9 cellular contexts compared by ENCODE assay signal in the genomic region with DNA sequence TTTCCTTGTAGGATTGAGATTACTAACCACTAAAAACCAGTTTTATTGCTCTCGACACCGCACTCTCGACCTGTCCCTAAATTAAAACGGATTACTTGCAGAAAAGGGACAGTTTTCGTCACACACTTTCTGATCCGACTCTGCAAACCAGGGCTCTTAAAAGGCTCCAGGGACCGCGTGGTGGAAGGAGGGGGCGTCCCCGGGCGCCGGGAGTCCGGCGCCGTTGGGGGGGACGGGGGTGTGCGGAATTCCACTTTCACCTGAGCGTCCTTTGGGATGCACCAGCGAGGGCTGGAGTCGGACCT. TPM values are rescaled to one million over a fixed set of nuclear protein-coding genes. Genes with fewer than 3 reads are reported as not detected.
DNase-seq lines count a peak whose midpoint lies in the region; FAIRE-seq and TF ChIP-seq lines count a peak whose summit lies in the region.
"Had no signal": no experiment of that assay in that cellular context is flagged by ENCODE, and none has a peak within 500 bp of the region (broad histone marks: within the 10 kb centered on the region; RNA-seq: fewer than 3 reads in every experiment).

No MANE protein-coding gene starts in this region.

- no peak for TF ChIP-seq POLR2A in lower leg skin (IDR thresholded peaks at IDR 0.05)

- H3K27me3 Mint-ChIP-seq in type B pancreatic cell, result peaks cover 52% of the 10 kb centered on the region

- peak; percentile 45 for DNase-seq in SIG-M5 treated with dmso at 0.1 percent for 504 hours (lab: John Stamatoyannopoulos, UW; ENCODE audit: unreplicated experiment)
- no peak for DNase-seq in SIG-M5 (lab: John Stamatoyannopoulos, UW)
- no peak for DNase-seq in NT2/D1 (ENCODE audit: low read depth, low spot score)
- DNase-seq in bronchial epithelial cell (ENCODE audit: low read depth), result no peak
- DNase-seq in lower leg skin (ENCODE audit: low spot score in 2 of 2), result no peak
- no peak for DNase-seq in type B pancreatic cell (ENCODE audit: extremely low spot score, unreplicated experiment)
- DNase-seq in retina, result no peak
- DNase-seq in KG1 (lab: John Stamatoyannopoulos, UW), result no peak

- H3K4me1 ChIP-seq in NT2/D1 (ENCODE audit: insufficient read depth, insufficient read length), result no peaks in the 10 kb centered on the region

- H3K4me3 ChIP-seq in NT2/D1 (ENCODE audit: insufficient read length, low read depth) (peak overlapping the region; percentile 59), bronchial epithelial cell (ENCODE audit: low read depth, low read length) (peak overlapping the region; percentile 48), lower leg skin (ENCODE audit: low read depth, poor library complexity, severe bottlenecking) (peak overlapping the region; percentile 54)

- H3K4me3 Mint-ChIP-seq in type B pancreatic cell, result peak overlapping the region; percentile 90

- 0 to 2% methylated on average over 20 of the region's 20 CpGs for WGBS in lower leg skin, 2 donors

- H3K27me3 ChIP-seq in NT2/D1 (ENCODE audit: insufficient read depth, insufficient read length), result peaks cover 25% of the 10 kb centered on the region
- H3K27me3 ChIP-seq in bronchial epithelial cell (ENCODE audit: control insufficient read depth, insufficient read depth, low read length), result no peaks in the 10 kb centered on the region

- no peak for TF ChIP-seq CTCF in bronchial epithelial cell (IDR thresholded peaks at IDR 0.05; ENCODE audit: insufficient read depth, low read length, severe bottlenecking)
- no peak for TF ChIP-seq CTCF in lower leg skin (IDR thresholded peaks at IDR 0.05)
- no peak for TF ChIP-seq CTCF in type B pancreatic cell (conservative IDR thresholded peaks at IDR 0.05)

- no peaks in the 10 kb centered on the region for H3K9me3 Mint-ChIP-seq in type B pancreatic cell

- H3K36me3 ChIP-seq in NT2/D1 (ENCODE audit: insufficient read depth, insufficient read length, low read length) (no peaks in the 10 kb centered on the region), bronchial epithelial cell (ENCODE audit: control insufficient read depth, insufficient read depth, low read length) (no peaks in the 10 kb centered on the region)

- peaks cover 11% of the 10 kb centered on the region; the same call in 1 of the 2 replicates for H3K9me3 ChIP-seq in NT2/D1 (ENCODE audit: insufficient read depth, low read length)

- intact Hi-C loops in lower leg skin (cut with DNase I; ENCODE audit: low total_unique reads), result no loop called here

- no peaks in the 10 kb centered on the region for H3K36me3 Mint-ChIP-seq in type B pancreatic cell

- FAIRE-seq in bronchial epithelial cell (lab: Jason Lieb, UNC), result no peak

- no peaks in the 10 kb centered on the region for H3K4me1 Mint-ChIP-seq in type B pancreatic cell (ENCODE audit: unreplicated experiment)

- H3K9ac ChIP-seq in NT2/D1 (ENCODE audit: insufficient read length, low read depth), result peak overlapping the region; percentile 72

- peak overlapping the region; percentile 60 for H3K27ac Mint-ChIP-seq in type B pancreatic cell

RNA-seq across cellular contexts. Expression of a gene that starts 0.7 kb away (rescaled TPM):
- total RNA-seq in bronchial epithelial cell (not detected in 2 replicates), lower leg skin (not detected), type B pancreatic cell (ENCODE audit: low replicate concordance) (0.43 and 1.6 TPM in 2 replicates)
- total RNA-seq: Daoy had no signal

RNA-seq across cellular contexts. Expression of a gene that starts 44.2 kb away (rescaled TPM):
- not detected in 2 replicates for total RNA-seq in bronchial epithelial cell
- total RNA-seq in lower leg skin, result not detected
- not detected in 2 replicates for total RNA-seq in type B pancreatic cell (ENCODE audit: low replicate concordance)
- total RNA-seq: Daoy had no signal

RNA-seq across cellular contexts. Expression of a gene that starts 49.2 kb away (rescaled TPM):
- total RNA-seq in bronchial epithelial cell (0.26 TPM in 2 replicates), lower leg skin (under 1 TPM in 3 of 4 donors, not detected in 1; 0.17 to 0.69 (median 0.29) TPM), type B pancreatic cell (ENCODE audit: low replicate concordance) (4.9 and 6.9 TPM in 2 replicates)
